In genomic region chr5:19615661-19616060, GRCh38 we compare ENCODE assay signal across 22 cellular contexts.
"Had no signal": no experiment of that assay in that cellular context is flagged by ENCODE, and none has a peak within 500 bp of the region (broad histone marks: within the 10 kb centered on the region; RNA-seq: fewer than 3 reads in every experiment).

No MANE protein-coding gene starts in this region.

- DNase-seq: effector memory CD8-positive, alpha-beta T cell; immature natural killer cell; left lung; lower lobe of right lung; mesendoderm; naive thymus-derived CD4-positive, alpha-beta T cell; nephron progenitor cell; right lobe of liver; spleen; stimulated activated CD4-positive, alpha-beta T cell treated with anti-CD3 and anti-CD28 coated beads, Interleukin-15, amount 100 ng/mL, for 24 hours; stimulated activated CD4-positive, alpha-beta T cell treated with anti-CD3 and anti-CD28 coated beads, Interleukin-1b, Interleukin-23, amount 100 ng/mL, for 48 hours; stimulated activated CD4-positive, alpha-beta T cell treated with anti-CD3 and anti-CD28 coated beads, Interleukin-4, amount 100 ng/mL, for 24 hours; tibial artery; upper lobe of left lung had no signal

- H3K27me3 ChIP-seq: foreskin keratinocyte, left lung, right lobe of liver, spleen, tibial artery, upper lobe of left lung had no signal

- H3K4me3 ChIP-seq: left lung, lower lobe of right lung, prostate gland, right lobe of liver, spleen, tibial artery, upper lobe of left lung had no signal

- H3K4me1 Mint-ChIP-seq: immature natural killer cell; naive thymus-derived CD4-positive, alpha-beta T cell; nephron progenitor cell; stimulated activated memory B cell treated with anti-CD40 and anti-IgM and Interleukin-4, amounts not matched to agents 10 μg/mL and 1 μg/mL and 100 μg/mL, for 72 hours had no signal

- H3K36me3 Mint-ChIP-seq: immature natural killer cell; naive thymus-derived CD4-positive, alpha-beta T cell; stimulated activated memory B cell treated with anti-CD40 and anti-IgM and Interleukin-4, amounts not matched to agents 10 μg/mL and 1 μg/mL and 100 μg/mL, for 72 hours had no signal

- H3K4me1 ChIP-seq: foreskin keratinocyte, left lung, lower lobe of right lung, parathyroid adenoma, prostate gland, right lobe of liver, spleen, tibial artery, upper lobe of left lung had no signal

- H3K9me3 Mint-ChIP-seq: dendritic cell treated with granulocyte-macrophage colony-stimulating factor and Interleukin-4, amounts not matched to agents 40 ng/mL and 50 ng/mL, for 4 days; nephron progenitor cell had no signal

- ATAC-seq: effector memory CD8-positive, alpha-beta T cell; foreskin keratinocyte; left lung; lower lobe of right lung; naive thymus-derived CD4-positive, alpha-beta T cell; right lobe of liver; stimulated activated memory B cell treated with anti-CD40 and anti-IgM and Interleukin-4, amounts not matched to agents 10 μg/mL and 1 μg/mL and 100 μg/mL, for 72 hours had no signal

- H3K4me3 Mint-ChIP-seq: dendritic cell treated with granulocyte-macrophage colony-stimulating factor and Interleukin-4, amounts not matched to agents 40 ng/mL and 50 ng/mL, for 4 days; effector memory CD8-positive, alpha-beta T cell; immature natural killer cell; naive thymus-derived CD4-positive, alpha-beta T cell; nephron progenitor cell; stimulated activated memory B cell treated with anti-CD40 and anti-IgM and Interleukin-4, amounts not matched to agents 10 μg/mL and 1 μg/mL and 100 μg/mL, for 72 hours; stimulated activated naive CD8-positive, alpha-beta T cell treated with anti-CD3 and anti-CD28 coated beads, Interleukin-15, Interleukin-2, amounts not matched to agents 100 ng/mL and 50 ng/mL, for 24 hours had no signal

- H3K36me3 ChIP-seq: left lung, lower lobe of right lung, prostate gland, right lobe of liver, spleen, tibial artery, upper lobe of left lung had no signal

- H3K9me3 ChIP-seq: left lung, lower lobe of right lung, prostate gland, right lobe of liver, spleen, tibial artery, upper lobe of left lung had no signal

- H3K27me3 Mint-ChIP-seq: dendritic cell treated with granulocyte-macrophage colony-stimulating factor and Interleukin-4, amounts not matched to agents 40 ng/mL and 50 ng/mL, for 4 days; effector memory CD8-positive, alpha-beta T cell; naive thymus-derived CD4-positive, alpha-beta T cell; stimulated activated memory B cell treated with anti-CD40 and anti-IgM and Interleukin-4, amounts not matched to agents 10 μg/mL and 1 μg/mL and 100 μg/mL, for 72 hours; stimulated activated naive CD8-positive, alpha-beta T cell treated with anti-CD3 and anti-CD28 coated beads, Interleukin-15, Interleukin-2, amounts not matched to agents 100 ng/mL and 50 ng/mL, for 24 hours had no signal

- H3K27ac Mint-ChIP-seq: dendritic cell treated with granulocyte-macrophage colony-stimulating factor and Interleukin-4, amounts not matched to agents 40 ng/mL and 50 ng/mL, for 4 days; effector memory CD8-positive, alpha-beta T cell; immature natural killer cell; naive thymus-derived CD4-positive, alpha-beta T cell; nephron progenitor cell; stimulated activated memory B cell treated with anti-CD40 and anti-IgM and Interleukin-4, amounts not matched to agents 10 μg/mL and 1 μg/mL and 100 μg/mL, for 72 hours; stimulated activated naive CD8-positive, alpha-beta T cell treated with anti-CD3 and anti-CD28 coated beads, Interleukin-15, Interleukin-2, amounts not matched to agents 100 ng/mL and 50 ng/mL, for 24 hours had no signal

- H3K27ac ChIP-seq: foreskin keratinocyte, left lung, lower lobe of right lung, parathyroid adenoma, prostate gland, right lobe of liver, spleen, tibial artery, upper lobe of left lung had no signal

- FAIRE-seq: colon, keratinocyte had no signal
